ENCODE assay signal across 14 cellular contexts in the genomic region with DNA sequence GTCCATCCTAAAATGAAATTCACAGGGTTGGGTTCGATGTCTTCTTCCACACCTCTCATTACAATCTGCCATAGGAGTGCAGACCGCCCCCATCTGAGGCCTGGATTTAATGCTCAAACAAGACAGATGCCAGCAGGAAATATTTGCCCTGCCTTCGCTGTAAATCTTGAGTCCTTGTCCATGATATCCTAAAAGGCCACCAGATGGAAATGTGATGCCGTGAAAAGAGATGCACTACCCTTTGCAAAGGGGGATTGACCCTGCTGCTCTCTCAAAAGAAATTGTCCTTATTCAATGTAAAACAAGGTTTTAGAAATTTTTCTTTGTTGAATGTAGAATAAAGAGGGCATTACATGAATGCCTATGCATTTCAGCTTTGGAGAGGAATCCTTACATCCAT. TPM values are rescaled to one million over a fixed set of nuclear protein-coding genes. Genes with fewer than 3 reads are reported as not detected.
A peak's percentile ranks its signal among the peaks of the same experiment; 100 is the strongest.
DNase-seq lines count a peak whose midpoint lies in the region; ATAC-seq and TF ChIP-seq lines count a peak whose summit lies in the region.
"Had no signal": no experiment of that assay in that cellular context is flagged by ENCODE, and none has a peak within 500 bp of the region (broad histone marks: within the 10 kb centered on the region; RNA-seq: fewer than 3 reads in every experiment).

No MANE protein-coding gene starts in this region.

- no peaks in the 10 kb centered on the region for H4K20me1 ChIP-seq in neural progenitor cell (ENCODE audit: low read depth)

- H3K9me3 ChIP-seq in neural progenitor cell (ENCODE audit: low read depth) = no peaks in the 10 kb centered on the region
- H3K9me3 ChIP-seq: Caco-2, tibial artery had no signal

- TF ChIP-seq CTCF in NB4 (IDR thresholded peaks at IDR 0.05; ENCODE audit: low read depth, low read length) (no peak), neural progenitor cell (IDR thresholded peaks at IDR 0.05) (peak; percentile 39)

- no peaks in the 10 kb centered on the region for H3K36me3 Mint-ChIP-seq in neural progenitor cell

- H3K4me3 Mint-ChIP-seq in neural progenitor cell = no peak overlapping the region
- H3K4me3 Mint-ChIP-seq: nephron had no signal

- H3K9me3 Mint-ChIP-seq in neural progenitor cell = no peaks in the 10 kb centered on the region
- H3K9me3 Mint-ChIP-seq: nephron had no signal

- H3K4me1 Mint-ChIP-seq in neural progenitor cell = peaks cover 12% of the 10 kb centered on the region
- H3K4me1 Mint-ChIP-seq: nephron had no signal

- no peaks in the 10 kb centered on the region for H3K79me2 ChIP-seq in neural progenitor cell (ENCODE audit: low read depth)

- no peak overlapping the region for H3K4me2 ChIP-seq in neural progenitor cell
- H3K4me2 ChIP-seq: smooth muscle cell had no signal

- H3K27ac Mint-ChIP-seq in neural progenitor cell = no peak overlapping the region
- H3K27ac Mint-ChIP-seq: nephron had no signal

- no peak overlapping the region for H3K9ac ChIP-seq in neural progenitor cell

- peaks cover 15% of the 10 kb centered on the region for H3K4me1 ChIP-seq in neural progenitor cell
- H3K4me1 ChIP-seq: Caco-2, tibial artery had no signal

- peak overlapping the region; percentile 58 for H2AFZ ChIP-seq in neural progenitor cell (replicated peaks)

- H3K27ac ChIP-seq in neural progenitor cell = no peak overlapping the region
- H3K27ac ChIP-seq: 22Rv1, tibial artery had no signal

- no peak for ATAC-seq in left ventricle myocardium superior

- H3K27me3 ChIP-seq in neural progenitor cell = no peaks in the 10 kb centered on the region
- H3K27me3 ChIP-seq: tibial artery had no signal

- H3K4me3 ChIP-seq in NB4 (ENCODE audit: low read depth, low read length) = no peak overlapping the region
- no peak overlapping the region for H3K4me3 ChIP-seq in neural progenitor cell
- H3K4me3 ChIP-seq: smooth muscle cell, tibial artery had no signal

- intact Hi-C loops in left ventricle myocardium superior (cut with micrococcal nuclease) = no loop called here

- H3F3A ChIP-seq in neural progenitor cell (ENCODE audit: low read depth) = no peaks in the 10 kb centered on the region

- peaks cover 1% of the 10 kb centered on the region for H3K27me3 Mint-ChIP-seq in neural progenitor cell (ENCODE audit: insufficient read depth, low read depth)

- no peaks in the 10 kb centered on the region for H3K36me3 ChIP-seq in neural progenitor cell
- H3K36me3 ChIP-seq: tibial artery had no signal

- DNase-seq in DMS53 (lab: John Stamatoyannopoulos, UW) (peak; percentile 13), DMS53 treated with DMSO at 0.1 percent for 48 hours (lab: John Stamatoyannopoulos, UW; ENCODE audit: unreplicated experiment) (no peak), NB4 (ENCODE audit: low read depth) (peak; percentile 13), astrocyte of the hippocampus (ENCODE audit: low read depth, low spot score) (peak; percentile 6), neural progenitor cell (ENCODE audit: low spot score) (peak; percentile 41), left ventricle myocardium superior (no peak)
- no peak for DNase-seq in NK-92 treated with Interleukin-12 subunit alpha and Interleukin-12 subunit beta, amount 100 ng/mL, for 24 hours (lab: John Stamatoyannopoulos, UW)
- no peak for DNase-seq in activated CD4-positive, alpha-beta T cell treated with anti-CD3 and anti-CD28 coated beads, Interleukin-2, amount 50 U/mL, for 1 hour
- DNase-seq: aorta, tibial artery had no signal

- no peak for TF ChIP-seq POLR2A in NB4 (IDR thresholded peaks at IDR 0.05; ENCODE audit: extremely low read depth, insufficient read length)

RNA-seq across cellular contexts. Expression of a gene that starts 37.5 kb away (rescaled TPM):
- 17.9 and 25.9 TPM in 2 replicates for total RNA-seq in neural progenitor cell (ENCODE audit: low replicate concordance)
- total RNA-seq in left ventricle myocardium superior = 7.3 TPM

Comparison
In these comparisons a context has a peak if more than half of its experiments do, and no peak if none do; other contexts are left out.
1. DNase-seq: peak in DMS53 (single experiment), NB4 (single experiment), astrocyte of the hippocampus (single experiment) and neural progenitor cell (single experiment); none in DMS53 treated with DMSO at 0.1 percent for 48 hours (single experiment), NK-92 treated with Interleukin-12 subunit alpha and Interleukin-12 subunit beta, amount 100 ng/mL, for 24 hours (single experiment), activated CD4-positive, alpha-beta T cell treated with anti-CD3 and anti-CD28 coated beads, Interleukin-2, amount 50 U/mL, for 1 hour (single experiment) and left ventricle myocardium superior (single experiment).